Comparison of ENCODE assay signal across 17 cellular contexts in genomic region chr21:29056538-29057050, GRCh38.
"Had no signal": no experiment of that assay in that cellular context is flagged by ENCODE, and none has a peak within 500 bp of the region (broad histone marks: within the 10 kb centered on the region; RNA-seq: fewer than 3 reads in every experiment).

No MANE protein-coding gene starts in this region.

- ATAC-seq: left lung, sciatic nerve had no signal

- H3K4me1 Mint-ChIP-seq: activated B cell treated with CpG ODN at 0.5 μM for 24 hours, endodermal cell, nephron progenitor cell had no signal

- H3K27me3 ChIP-seq: left lung, stomach had no signal

- H3K27ac ChIP-seq: left lung, prostate gland, stomach had no signal

- H3K4me1 ChIP-seq: left lung, prostate gland had no signal

- H3K4me3 Mint-ChIP-seq: activated B cell treated with CpG ODN at 0.5 μM for 24 hours; activated CD4-positive, alpha-beta T cell treated with anti-CD3 and anti-CD28 coated beads, Interleukin-2, amount 10 ng/mL, durations not matched to agents 24 days and 14 days; endodermal cell; nephron progenitor cell had no signal

- H3K4me3 ChIP-seq: left lung, prostate gland, SK-N-MC, stomach, thoracic aorta had no signal

- H3K27ac Mint-ChIP-seq: activated B cell treated with CpG ODN at 0.5 μM for 24 hours; activated CD4-positive, alpha-beta T cell treated with anti-CD3 and anti-CD28 coated beads, Interleukin-2, amount 10 ng/mL, durations not matched to agents 24 days and 14 days; endodermal cell; nephron progenitor cell had no signal

- DNase-seq: activated B cell treated with CpG ODN at 0.5 μM for 24 hours; activated CD4-positive, alpha-beta T cell treated with anti-CD3 and anti-CD28 coated beads, Interleukin-2, amount 10 ng/mL, durations not matched to agents 24 days and 14 days; activated T-cell treated with anti-CD3 and anti-CD28 coated beads, Interleukin-2, amount 50 U/mL, for 1 hour; dermis blood vessel endothelial cell; endodermal cell; foreskin fibroblast; head of caudate nucleus; islet precursor cell; left lung; nephron progenitor cell; stimulated activated CD4-positive, alpha-beta T cell treated with anti-CD3 and anti-CD28 coated beads, Interleukin-12 subunit alpha, Interleukin-12 subunit beta, amount 100 ng/mL, for 4 hours; stomach; T-helper 1 cell had no signal

- H3K9me3 ChIP-seq: left lung, prostate gland, stomach, thoracic aorta had no signal

- H3K27me3 Mint-ChIP-seq: activated B cell treated with CpG ODN at 0.5 μM for 24 hours; activated CD4-positive, alpha-beta T cell treated with anti-CD3 and anti-CD28 coated beads, Interleukin-2, amount 10 ng/mL, durations not matched to agents 24 days and 14 days had no signal

- H3K9me3 Mint-ChIP-seq: activated B cell treated with CpG ODN at 0.5 μM for 24 hours; activated CD4-positive, alpha-beta T cell treated with anti-CD3 and anti-CD28 coated beads, Interleukin-2, amount 10 ng/mL, durations not matched to agents 24 days and 14 days; endodermal cell; nephron progenitor cell had no signal
